In the genomic region with DNA sequence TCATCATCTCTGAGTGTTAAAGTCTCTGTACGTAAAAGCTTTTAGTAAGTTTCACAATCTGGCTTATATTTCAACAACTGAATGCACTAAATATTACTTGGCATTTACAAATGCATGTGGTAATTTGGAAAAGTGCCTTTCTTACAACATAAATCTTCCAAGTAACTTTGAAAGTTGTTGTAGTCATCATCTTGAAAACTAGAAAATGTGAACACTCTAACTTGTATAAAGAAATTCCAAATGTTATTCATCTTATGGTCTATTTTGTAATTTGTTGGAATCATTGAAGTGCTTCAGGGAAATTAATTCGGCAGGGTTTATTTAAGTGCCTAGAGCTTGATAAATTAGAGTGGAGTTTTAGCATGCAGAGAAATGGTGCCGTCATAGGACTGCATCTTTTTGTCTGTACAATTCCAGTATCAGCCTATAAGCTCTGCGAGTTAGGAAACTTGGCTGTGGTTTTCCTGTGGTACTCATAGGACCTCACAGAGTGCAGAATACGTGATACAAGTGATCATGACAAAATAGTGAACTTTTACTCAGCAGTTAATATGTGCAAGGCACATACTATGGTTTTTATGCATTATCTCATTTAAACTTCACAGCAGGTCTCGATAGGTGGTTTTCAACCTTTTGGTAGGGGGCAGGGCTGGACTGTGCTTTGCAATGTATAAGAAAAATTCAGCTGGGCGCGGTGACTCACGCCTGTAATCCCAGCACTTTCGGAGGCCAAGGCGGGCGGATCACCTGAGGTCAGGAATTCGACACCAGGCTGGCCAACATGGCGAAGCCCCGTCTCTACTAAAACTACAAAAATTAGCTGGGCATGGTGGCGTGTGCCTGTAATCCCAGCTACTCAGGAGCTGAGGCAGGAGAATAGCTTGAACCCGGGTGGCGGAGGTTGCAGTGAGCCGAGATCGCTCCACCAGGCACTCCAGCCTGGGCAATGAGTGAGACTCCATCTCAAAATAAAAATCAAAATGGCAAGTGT, we compare ENCODE assay signal across 13 cellular contexts.
DNase-seq lines count a peak whose midpoint lies in the region; ATAC-seq lines count a peak whose summit lies in the region.
"Had no signal": no experiment of that assay in that cellular context is flagged by ENCODE, and none has a peak within 500 bp of the region (broad histone marks: within the 10 kb centered on the region; RNA-seq: fewer than 3 reads in every experiment).

No MANE protein-coding gene starts in this region.

- H3K27ac ChIP-seq in substantia nigra (ENCODE audit: low read depth, low read length, poor library complexity, severe bottlenecking), result no peak overlapping the region
- H3K27ac ChIP-seq: psoas muscle, tibial artery had no signal

- H3K4me1 ChIP-seq in adipocyte (ENCODE audit: control insufficient read depth, insufficient read depth, low read length) (peaks cover 39% of the 10 kb centered on the region), iPS-15b (ENCODE audit: control insufficient read depth, insufficient read depth, low read length) (peaks cover 10% of the 10 kb centered on the region)
- H3K4me1 ChIP-seq: psoas muscle had no signal

- ATAC-seq in HG02852 (IDR thresholded peaks at IDR 0.05; ENCODE audit: unreplicated experiment) (no peak), HG03378 (IDR thresholded peaks at IDR 0.05; ENCODE audit: unreplicated experiment) (no peak)
- ATAC-seq: psoas muscle, Right ventricle myocardium inferior had no signal

- peak overlapping the region; percentile 19 for H3K4me3 ChIP-seq in adipocyte (ENCODE audit: low read length)
- H3K4me3 ChIP-seq in iPS-15b (ENCODE audit: low read depth, low read length), result no peak overlapping the region
- H3K4me3 ChIP-seq: psoas muscle, tibial artery had no signal

- H3K27me3 ChIP-seq in adipocyte (replicated peaks; ENCODE audit: control insufficient read depth, insufficient read depth, low read length), result no peaks in the 10 kb centered on the region
- H3K27me3 ChIP-seq in iPS-15b (ENCODE audit: control insufficient read depth, insufficient read depth, low read length), result no peaks in the 10 kb centered on the region
- H3K27me3 ChIP-seq: tibial artery had no signal

- peaks cover 3% of the 10 kb centered on the region for H3K36me3 ChIP-seq in adipocyte (ENCODE audit: control insufficient read depth, insufficient read depth, low read length, severe bottlenecking)
- H3K36me3 ChIP-seq in iPS-15b (ENCODE audit: control insufficient read depth, insufficient read depth, low read length), result no peaks in the 10 kb centered on the region
- H3K36me3 ChIP-seq: tibial artery had no signal

- peak overlapping the region; percentile 16 for H3K9ac ChIP-seq in adipocyte (ENCODE audit: low read length)
- H3K9ac ChIP-seq in iPS-15b (ENCODE audit: low read depth, low read length), result peak overlapping the region; percentile 50

- H3K9me3 ChIP-seq in adipocyte (ENCODE audit: control insufficient read depth, low read length) (no peaks in the 10 kb centered on the region), iPS-15b (ENCODE audit: control insufficient read depth, insufficient read depth, low read length) (no peaks in the 10 kb centered on the region)
- H3K9me3 ChIP-seq: psoas muscle, tibial artery had no signal

- DNase-seq in AG08395 (ENCODE audit: low spot score) (peak; percentile 33), HT1080 (ENCODE audit: low read depth) (peak; percentile 32), adipocyte (ENCODE audit: low read depth) (peak; percentile 87), germinal center (ENCODE audit: low spot score) (no peak), substantia nigra (lab: John Stamatoyannopoulos, UW) (no peak)
- DNase-seq: immature natural killer cell, NCI-H526, psoas muscle, tibial artery had no signal

Comparison
In these comparisons a context has a peak if more than half of its experiments do, and no peak if none do; other contexts are left out.
1. DNase-seq: peak in AG08395 (single experiment), HT1080 (single experiment) and adipocyte (single experiment); none in germinal center (single experiment) and substantia nigra (0 of 49).